23 cellular contexts compared by ENCODE assay signal in genomic region chr11:45709264-45709663, GRCh38. TPM values are rescaled to one million over a fixed set of nuclear protein-coding genes. Genes with fewer than 3 reads are reported as not detected.
"Had no signal": no experiment of that assay in that cellular context is flagged by ENCODE, and none has a peak within 500 bp of the region (broad histone marks: within the 10 kb centered on the region; RNA-seq: fewer than 3 reads in every experiment).

No MANE protein-coding gene starts in this region.

- H3K36me3 ChIP-seq: colonic mucosa, esophagus squamous epithelium, gastrocnemius medialis, heart right ventricle, left lung, lower lobe of right lung had no signal

- H3K27ac ChIP-seq: colonic mucosa, esophagus squamous epithelium, heart right ventricle, left lung, lower lobe of right lung had no signal

- H3K4me1 ChIP-seq: colonic mucosa, esophagus squamous epithelium, heart right ventricle, left lung, lower lobe of right lung had no signal

- ATAC-seq: gastrocnemius medialis, heart right ventricle, left cardiac atrium, left lung, left ventricle myocardium superior, lower lobe of right lung, mucosa of descending colon had no signal

- H3K9me3 ChIP-seq: colonic mucosa, esophagus squamous epithelium, gastrocnemius medialis, heart right ventricle, left lung, lower lobe of right lung, mucosa of descending colon had no signal

- H3K27me3 ChIP-seq: colonic mucosa had no signal

- H3K4me3 Mint-ChIP-seq: dendritic cell treated with granulocyte-macrophage colony-stimulating factor and Interleukin-4, amounts not matched to agents 40 ng/mL and 50 ng/mL, for 4 days; mesothelial cell of epicardium had no signal

- FAIRE-seq: endothelial cell of umbilical vein, islet of Langerhans, keratinocyte had no signal

- H3K4me3 ChIP-seq: colonic mucosa, esophagus squamous epithelium, gastrocnemius medialis, heart right ventricle, left lung, lower lobe of right lung, mucosa of descending colon had no signal

- H3K36me3 Mint-ChIP-seq: mesothelial cell of epicardium, naive B cell had no signal

- H3K4me1 Mint-ChIP-seq: mesothelial cell of epicardium, naive B cell had no signal

- H3K27ac Mint-ChIP-seq: dendritic cell treated with granulocyte-macrophage colony-stimulating factor and Interleukin-4, amounts not matched to agents 40 ng/mL and 50 ng/mL, for 4 days; mesothelial cell of epicardium; naive B cell had no signal

- DNase-seq: colonic mucosa; cortex of kidney; effector CD8-positive, alpha-beta T cell; esophagus squamous epithelium; foreskin fibroblast; foreskin melanocyte; gastrocnemius medialis; glutamatergic neuron; head of caudate nucleus; heart right ventricle; hippocampal formation; left cardiac atrium; left lung; left ventricle myocardium superior; lower lobe of right lung; mesenchymal stem cell; mucosa of descending colon; naive B cell had no signal

- H3K9me3 Mint-ChIP-seq: dendritic cell treated with granulocyte-macrophage colony-stimulating factor and Interleukin-4, amounts not matched to agents 40 ng/mL and 50 ng/mL, for 4 days; mesothelial cell of epicardium; naive B cell had no signal

RNA-seq across cellular contexts. Expression of gene CHST1, which starts 43.8 kb away (rescaled TPM):
- polyA plus RNA-seq: keratinocyte had no signal
